Comparison of ENCODE assay signal across 9 cellular contexts in genomic region chr15:50134524-50135024, GRCh38. TPM values are rescaled to one million over a fixed set of nuclear protein-coding genes. Genes with fewer than 3 reads are reported as not detected.
A peak's percentile ranks its signal among the peaks of the same experiment; 100 is the strongest.
DNase-seq lines count a peak whose midpoint lies in the region; ATAC-seq and TF ChIP-seq lines count a peak whose summit lies in the region.
"Had no signal": no experiment of that assay in that cellular context is flagged by ENCODE, and none has a peak within 500 bp of the region (broad histone marks: within the 10 kb centered on the region; RNA-seq: fewer than 3 reads in every experiment).

No MANE protein-coding gene starts in this region.

- H3K18ac ChIP-seq in mesendoderm (ENCODE audit: low read length), result no peak overlapping the region

- no peak overlapping the region for H3K27ac ChIP-seq in mesendoderm (ENCODE audit: low read depth, low read length)

- no peak overlapping the region for H2BK120ac ChIP-seq in mesendoderm (ENCODE audit: low read depth, low read length)

- peak overlapping the region in 1 of 2 donors; percentile 3 for H3K4me3 Mint-ChIP-seq in stimulated activated naive B cell treated with anti-CD40 and anti-IgM and Interleukin-4, amounts not matched to agents 10 μg/mL and 1 μg/mL and 100 μg/mL, for 72 hours
- H3K4me3 Mint-ChIP-seq: IgD-negative memory B cell had no signal

- no peak overlapping the region for H3K56ac ChIP-seq in mesendoderm (ENCODE audit: low read length)

- no CpG with 5 or more reads among the region's 2 CpGs for WGBS in mesendoderm (ENCODE audit: extremely low coverage, insufficient coverage, low lambda C conversion rate)

- no peaks in the 10 kb centered on the region for H3K36me3 ChIP-seq in mesendoderm (ENCODE audit: control insufficient read depth, insufficient read depth, low read length)

- H3K4me2 ChIP-seq in mesendoderm (ENCODE audit: low read length), result no peak overlapping the region

- DNase-seq in NOMO-1 (lab: John Stamatoyannopoulos, UW; ENCODE audit: unreplicated experiment in 2 of 2) (peak; percentile 60 to 83), epithelial cell of esophagus (ENCODE audit: low read depth) (peak; percentile 59), mesendoderm (no peak), retina (no peak)
- DNase-seq in stimulated activated naive B cell treated with anti-CD40 and anti-IgM and Interleukin-4, amounts not matched to agents 10 μg/mL and 1 μg/mL and 100 μg/mL, for 72 hours, result peak; percentile 53

- no peak overlapping the region for H3K4ac ChIP-seq in mesendoderm (ENCODE audit: low read depth, low read length)

- H3K23ac ChIP-seq in mesendoderm (ENCODE audit: low read length), result no peak overlapping the region

- H4K5ac ChIP-seq in mesendoderm (ENCODE audit: low read length), result no peak overlapping the region

- no peaks in the 10 kb centered on the region for H3K27me3 Mint-ChIP-seq in stimulated activated naive B cell treated with anti-CD40 and anti-IgM and Interleukin-4, amounts not matched to agents 10 μg/mL and 1 μg/mL and 100 μg/mL, for 72 hours
- H3K27me3 Mint-ChIP-seq: IgD-negative memory B cell had no signal

- no peak overlapping the region for H3K9ac ChIP-seq in mesendoderm (ENCODE audit: low read length)

- peaks cover 0 to 2% of the 10 kb centered on the region in 2 donors for H3K36me3 Mint-ChIP-seq in stimulated activated naive B cell treated with anti-CD40 and anti-IgM and Interleukin-4, amounts not matched to agents 10 μg/mL and 1 μg/mL and 100 μg/mL, for 72 hours
- H3K36me3 Mint-ChIP-seq: IgD-negative memory B cell had no signal

- H3K9me3 Mint-ChIP-seq in stimulated activated naive B cell treated with anti-CD40 and anti-IgM and Interleukin-4, amounts not matched to agents 10 μg/mL and 1 μg/mL and 100 μg/mL, for 72 hours, result peaks cover 4 to 6% of the 10 kb centered on the region in 2 donors

- no peaks in the 10 kb centered on the region for H3K79me2 ChIP-seq in mesendoderm (ENCODE audit: control insufficient read depth, insufficient read depth, low read length)

- H2BK15ac ChIP-seq in mesendoderm (replicated peaks; ENCODE audit: low read depth), result no peak overlapping the region

- no peaks in the 10 kb centered on the region for H3K4me1 ChIP-seq in mesendoderm (ENCODE audit: control insufficient read depth, low read depth, low read length)

- peaks cover 25 to 30% of the 10 kb centered on the region in 2 donors for H3K4me1 Mint-ChIP-seq in stimulated activated naive B cell treated with anti-CD40 and anti-IgM and Interleukin-4, amounts not matched to agents 10 μg/mL and 1 μg/mL and 100 μg/mL, for 72 hours

- no peak overlapping the region for H4K8ac ChIP-seq in mesendoderm (ENCODE audit: low read depth, low read length)

- H2AK5ac ChIP-seq in mesendoderm (ENCODE audit: low read length), result no peak overlapping the region

- no peak overlapping the region for H3K4me3 ChIP-seq in epithelial cell of esophagus (ENCODE audit: low read length)
- H3K4me3 ChIP-seq in mesendoderm (ENCODE audit: low read length), result no peak overlapping the region

- H3K27me3 ChIP-seq in mesendoderm (ENCODE audit: insufficient read depth, low read length, poor library complexity), result no peaks in the 10 kb centered on the region

- no peak for TF ChIP-seq CTCF in epithelial cell of esophagus (IDR thresholded peaks at IDR 0.05; ENCODE audit: insufficient read depth, low read depth, low read length, missing control alignments)

- no peak overlapping the region for H2BK5ac ChIP-seq in mesendoderm (ENCODE audit: low read length)

- no peaks in the 10 kb centered on the region for H3K79me1 ChIP-seq in mesendoderm (ENCODE audit: low read length)

- peak; percentile 84 for ATAC-seq in GM18498 (IDR thresholded peaks at IDR 0.05; ENCODE audit: unreplicated experiment)
- ATAC-seq in HG02588 (IDR thresholded peaks at IDR 0.05; ENCODE audit: unreplicated experiment), result peak; percentile 72
- peak; percentile 87 for ATAC-seq in stimulated activated naive B cell treated with anti-CD40 and anti-IgM and Interleukin-4, amounts not matched to agents 10 μg/mL and 1 μg/mL and 100 μg/mL, for 72 hours (replicated peaks)
- ATAC-seq in HG03280 (IDR thresholded peaks at IDR 0.05; ENCODE audit: unreplicated experiment), result no peak

- peak overlapping the region; percentile 95 for H3K27ac Mint-ChIP-seq in stimulated activated naive B cell treated with anti-CD40 and anti-IgM and Interleukin-4, amounts not matched to agents 10 μg/mL and 1 μg/mL and 100 μg/mL, for 72 hours
- H3K27ac Mint-ChIP-seq: IgD-negative memory B cell had no signal

RNA-seq across cellular contexts. Expression of gene ATP8B4, which starts 15.5 kb away (rescaled TPM):
- 0.10 TPM for polyA plus RNA-seq in mesendoderm (2013, experiment 1 of 2)
- polyA plus RNA-seq in mesendoderm (2013, experiment 2 of 2), result 0.08 TPM
- polyA plus RNA-seq: IgD-negative memory B cell had no signal

RNA-seq across cellular contexts. Expression of gene SLC27A2, which starts 47.4 kb away (rescaled TPM):
- polyA plus RNA-seq in mesendoderm (2013, experiment 1 of 2), result 2.1 TPM
- polyA plus RNA-seq in mesendoderm (2013, experiment 2 of 2), result 2.0 TPM

Comparison
In these comparisons a context has a peak if more than half of its experiments do, and no peak if none do; other contexts are left out.
1. DNase-seq: peak in NOMO-1 (2 of 2), epithelial cell of esophagus (single experiment) and stimulated activated naive B cell treated with anti-CD40 and anti-IgM and Interleukin-4, amounts not matched to agents 10 μg/mL and 1 μg/mL and 100 μg/mL, for 72 hours (single experiment); none in mesendoderm (single experiment) and retina (single experiment).